ENCODE assay signal across 7 cellular contexts in the genomic region with DNA sequence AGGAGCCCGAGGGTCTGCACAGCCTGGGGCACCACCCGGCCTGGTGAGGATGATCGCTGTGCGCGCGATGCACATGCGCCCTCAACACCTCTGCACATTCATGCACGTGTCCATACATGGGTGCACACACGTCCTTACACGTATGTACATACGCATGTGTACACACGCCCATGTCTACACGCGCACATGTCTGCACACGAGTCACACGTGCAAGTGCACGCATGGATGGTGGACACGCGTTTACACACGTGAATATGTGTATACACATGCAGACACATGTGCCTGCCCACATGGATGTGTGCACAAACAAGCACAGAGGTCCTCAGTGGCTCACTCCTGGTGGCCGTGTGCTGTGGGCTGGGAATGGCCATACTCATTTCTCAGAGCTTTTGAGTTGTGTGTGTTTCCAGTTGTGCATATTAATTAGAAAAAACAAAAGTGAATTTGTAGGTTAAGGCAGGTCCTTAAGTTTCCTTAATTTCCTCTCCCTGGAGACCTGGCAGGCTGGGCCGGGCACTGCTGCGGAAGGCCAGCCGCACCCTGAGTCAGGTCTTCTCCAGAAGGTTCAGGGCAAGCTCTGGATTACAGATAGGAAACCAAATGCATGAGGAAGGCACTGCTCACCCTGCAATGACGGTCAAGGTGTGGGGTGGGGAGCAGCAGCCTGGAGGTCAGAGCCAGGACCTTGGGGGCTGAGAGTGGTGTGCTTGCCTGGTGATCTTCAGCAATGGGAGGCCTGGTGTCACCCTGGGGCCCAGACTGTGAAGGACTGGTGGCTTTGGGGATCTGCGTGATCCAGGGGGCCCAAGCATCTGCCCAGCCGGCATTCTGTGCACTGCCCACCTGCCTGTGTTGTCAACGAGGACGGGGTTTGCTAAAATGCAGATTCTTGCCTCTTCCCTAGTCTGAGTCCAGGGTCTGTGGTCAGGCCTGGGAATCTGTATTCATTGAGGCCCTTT. TPM values are rescaled to one million over a fixed set of nuclear protein-coding genes. Genes with fewer than 3 reads are reported as not detected.
A peak's percentile ranks its signal among the peaks of the same experiment; 100 is the strongest.
DNase-seq lines count a peak whose midpoint lies in the region; ATAC-seq, FAIRE-seq and TF ChIP-seq lines count a peak whose summit lies in the region.

No MANE protein-coding gene starts in this region.

- no peak overlapping the region for H3K27ac ChIP-seq in HepG2 (ENCODE audit: extremely low read length, insufficient read depth, low read length)

- H4K20me1 ChIP-seq in HepG2 (ENCODE audit: insufficient read depth, low read length), result no peaks in the 10 kb centered on the region

- in situ Hi-C loops in HepG2 (cut with HindIII; ENCODE audit: extremely low pct_ligation_motif_present, low pct_unique_long_range_greater_than_20kb), result loop anchor here (5.0 to 10.0 kb wide), 2 partner anchors 159 to 277 kb away; partner anchors contain the start of gene RXRA

- H3K4me2 ChIP-seq in HepG2 (ENCODE audit: low read depth, low read length), result no peak overlapping the region

- H3K27me3 ChIP-seq in HepG2 (ENCODE audit: control insufficient read depth in 1 of 2, insufficient read depth in 2 of 2, low read length in 2 of 2), result no peaks in the 10 kb centered on the region

- POLR2A ChIA-PET in HepG2 (lab: Yijun Ruan, JAX), result interaction anchor here (0.9 to 1.7 kb wide), 3 partner anchors 30 to 1135 kb away, joined by 3 to 8 read pairs (median 6); partner anchors contain the start of genes GTF3C5 and WDR5

- no peaks in the 10 kb centered on the region for H3K36me3 Mint-ChIP-seq in activated T-helper 17 cell treated with anti-CD3 and anti-CD28 coated beads, Interleukin-2, amount 50 U/mL, for 72 hours (ENCODE audit: low read depth)

- ATAC-seq in HepG2, result no peak
- ATAC-seq in activated T-helper 17 cell treated with anti-CD3 and anti-CD28 coated beads, Interleukin-2, amount 50 U/mL, for 72 hours (replicated peaks), result no peak
- no peak for ATAC-seq in GM18858 (IDR thresholded peaks at IDR 0.05; ENCODE audit: unreplicated experiment)

- intact Hi-C loops in HepG2 (cut with micrococcal nuclease; ENCODE audit: unreplicated experiment), result loop anchor here (5.0 kb wide), 1 partner anchor 1073 kb away; no protein-coding TSS in a partner anchor

- no peak overlapping the region for H3K27ac Mint-ChIP-seq in activated T-helper 17 cell treated with anti-CD3 and anti-CD28 coated beads, Interleukin-2, amount 50 U/mL, for 72 hours

- H3K36me3 ChIP-seq in HepG2 (replicated peaks in 1 of 2; ENCODE audit: control insufficient read depth in 1 of 2, insufficient read depth in 2 of 2, low read length in 2 of 2), result no peaks in the 10 kb centered on the region; a peak in 1 of 5 replicates

- H2AFZ ChIP-seq in HepG2 (ENCODE audit: low read length), result no peak overlapping the region

- no peak for TF ChIP-seq RAD21 in HepG2 (CRISPR knock-in tag; IDR thresholded peaks at IDR 0.05)

- H3K9me3 Mint-ChIP-seq in activated T-helper 17 cell treated with anti-CD3 and anti-CD28 coated beads, Interleukin-2, amount 50 U/mL, for 72 hours, result no peaks in the 10 kb centered on the region

- peak; percentile 28 for FAIRE-seq in HepG2 (lab: Jason Lieb, UNC)

- H3K9me3 ChIP-seq in HepG2 (ENCODE audit: low read length), result no peaks in the 10 kb centered on the region

- CTCF ChIA-PET in HepG2 (lab: Yijun Ruan, JAX; ENCODE audit: low intra/inter-chr PET ratio, low total read pairs), result no interaction called here

- H3K9ac ChIP-seq in HepG2 (ENCODE audit: insufficient read depth, low read depth, low read length), result no peak overlapping the region

- no peak overlapping the region; a peak in 1 of 6 replicates for H3K4me3 ChIP-seq in HepG2 (replicated peaks in 1 of 3; ENCODE audit: insufficient read depth in 1 of 3, low read depth in 2 of 3, low read length in 3 of 3)

- no peaks in the 10 kb centered on the region for H3K79me2 ChIP-seq in HepG2 (ENCODE audit: insufficient read depth, low read length)

- no peaks in the 10 kb centered on the region; the same call in 1 of the 2 replicates for H3K4me1 ChIP-seq in HepG2 (ENCODE audit: insufficient read depth, low read length)

- 85% methylated on average over 19 of the region's 29 CpGs for WGBS in HepG2 (ENCODE audit: low lambda C conversion rate)

- no peaks in the 10 kb centered on the region for H3K27me3 Mint-ChIP-seq in activated T-helper 17 cell treated with anti-CD3 and anti-CD28 coated beads, Interleukin-2, amount 50 U/mL, for 72 hours

- peaks cover 11% of the 10 kb centered on the region for H3K4me1 Mint-ChIP-seq in activated T-helper 17 cell treated with anti-CD3 and anti-CD28 coated beads, Interleukin-2, amount 50 U/mL, for 72 hours

- peak; percentile 69 for DNase-seq in RKO (ENCODE audit: low spot score)
- DNase-seq in activated T-helper 9 cell treated with anti-CD3 and anti-CD28 coated beads, Interleukin-2, amount 50 U/mL, for 16 hours (ENCODE audit: low read depth), result peak; percentile 21
- no peak for DNase-seq in HepG2 (ENCODE audit: low spot score)
- DNase-seq in superior temporal gyrus (ENCODE audit: extremely low spot score), result peak; percentile 33
- DNase-seq in DMS53 treated with DMSO at 0.1 percent for 48 hours (lab: John Stamatoyannopoulos, UW; ENCODE audit: unreplicated experiment), result no peak

- BruUV-seq in HepG2 (replicated peaks; lab: Mats Ljungman, UMichigan), result no TSS peak

- TF ChIP-seq EP300 in HepG2 (IDR thresholded peaks at IDR 0.05; ENCODE audit: low read depth in 2 of 2, low read length in 2 of 2) (no peak), HepG2 (CRISPR knock-in tag; IDR thresholded peaks at IDR 0.05; ENCODE audit: borderline replicate concordance) (no peak; the same call in 1 of the 2 replicates)

- TF ChIP-seq CTCF in HepG2 (CRISPR knock-in tag; IDR thresholded peaks at IDR 0.05), result no peak

- no peak for TF ChIP-seq POLR2A in HepG2 (IDR thresholded peaks at IDR 0.05; ENCODE audit: insufficient read depth in 1 of 2, low read depth in 2 of 2, low read length in 2 of 2)

- H3K4me3 Mint-ChIP-seq in activated T-helper 17 cell treated with anti-CD3 and anti-CD28 coated beads, Interleukin-2, amount 50 U/mL, for 72 hours, result no peak overlapping the region

TF ChIP-seq in HepG2, 621 proteins besides CTCF, POLR2A, EP300 and RAD21 (continues in another document):
- TF ChIP-seq ZNF724P (CRISPR knock-in tag; IDR thresholded peaks at IDR 0.05; ENCODE audit: borderline replicate concordance) (peak; percentile 58; the same call in 1 of the 2 replicates), THYN1 (CRISPR knock-in tag; IDR thresholded peaks at IDR 0.05; ENCODE audit: borderline replicate concordance, low read depth) (no peak), HNRNPUL1 (IDR thresholded peaks at IDR 0.05; ENCODE audit: low read depth, low read length) (no peak)

RNA-seq across cellular contexts. Expression of gene RNU6ATAC, which starts 1.3 kb away (rescaled TPM):
- 894 TPM in 1 of 2 replicates, not detected in the other for total RNA-seq in HepG2 (2016; rRNA removed; fragmentation: Illumina TruSeq; extraction: Trizol)
- 12,614 and 12,724 TPM in 2 replicates for total RNA-seq in HepG2 (2016; cell fraction: cytosol; rRNA removed; fragmentation: Illumina TruSeq; extraction: Trizol; ENCODE audit: low read depth)
- 82.4 and 810 TPM in 2 replicates for total RNA-seq in HepG2 (2016; cell fraction: insoluble cytoplasmic fraction; rRNA removed; fragmentation: Illumina TruSeq; extraction: Trizol)
- total RNA-seq in HepG2 (2016; cell fraction: membrane; rRNA removed; fragmentation: Illumina TruSeq; extraction: Trizol), result 600 and 628 TPM in 2 replicates
- total RNA-seq in HepG2 (2016; cell fraction: nucleus; rRNA removed; fragmentation: Illumina TruSeq; extraction: Trizol), result 1,443 and 1,712 TPM in 2 replicates
- polyA plus RNA-seq in HepG2 (2011; rRNA removed), result not detected in 2 replicates
- polyA plus RNA-seq in HepG2 (2011; cell fraction: cytosol; rRNA removed), result not detected in 2 replicates
- polyA plus RNA-seq in HepG2 (2011; cell fraction: nucleus; rRNA removed), result not detected in 2 replicates
- not detected in 2 replicates for polyA plus RNA-seq in HepG2 (2012)
- 76.0 TPM in 1 of 2 replicates, not detected in the other for polyA plus RNA-seq in HepG2 (2016; cell fraction: cytosol; fragmentation: Illumina TruSeq; extraction: Trizol; ENCODE audit: low read depth)
- polyA plus RNA-seq in HepG2 (2016; cell fraction: insoluble cytoplasmic fraction; fragmentation: Illumina TruSeq; extraction: Trizol; ENCODE audit: low read depth), result not detected in 2 replicates
- polyA plus RNA-seq in HepG2 (2016; cell fraction: membrane; fragmentation: Illumina TruSeq; extraction: Trizol; ENCODE audit: low read depth), result not detected in 2 replicates
- polyA plus RNA-seq in HepG2 (2016; cell fraction: nucleus; fragmentation: Illumina TruSeq; extraction: Trizol; ENCODE audit: insufficient read depth, low read depth), result not detected in 2 replicates
- polyA minus RNA-seq in HepG2 (2011; rRNA and poly(A)+ RNA removed; ENCODE audit: low replicate concordance), result under 0.01 TPM in 2 replicates
- polyA minus RNA-seq in HepG2 (2011; cell fraction: cytosol; rRNA and poly(A)+ RNA removed), result 1,413 and 1,463 TPM in 2 replicates
- polyA minus RNA-seq in HepG2 (2011; cell fraction: nucleus; rRNA and poly(A)+ RNA removed), result under 0.01 TPM in 1 of 2 replicates, not detected in the other
- total RNA-seq in activated T-helper 17 cell treated with anti-CD3 and anti-CD28 coated beads, Interleukin-2, amount 50 U/mL, for 72 hours, result 10 to 100 TPM; 58.0 to 86.0 TPM

RNA-seq across cellular contexts. Expression of gene WDR5, which starts 29.8 kb away (rescaled TPM):
- 31.6 and 34.3 TPM in 2 replicates for total RNA-seq in HepG2 (2016; rRNA removed; fragmentation: Illumina TruSeq; extraction: Trizol)
- total RNA-seq in HepG2 (2016; cell fraction: cytosol; rRNA removed; fragmentation: Illumina TruSeq; extraction: Trizol; ENCODE audit: low read depth), result 25.8 and 28.6 TPM in 2 replicates
- total RNA-seq in HepG2 (2016; cell fraction: insoluble cytoplasmic fraction; rRNA removed; fragmentation: Illumina TruSeq; extraction: Trizol), result 24.3 and 33.8 TPM in 2 replicates
- total RNA-seq in HepG2 (2016; cell fraction: membrane; rRNA removed; fragmentation: Illumina TruSeq; extraction: Trizol), result 46.4 and 51.5 TPM in 2 replicates
- 25.3 and 27.9 TPM in 2 replicates for total RNA-seq in HepG2 (2016; cell fraction: nucleus; rRNA removed; fragmentation: Illumina TruSeq; extraction: Trizol)
- polyA plus RNA-seq in HepG2 (2011; rRNA removed), result 34.3 and 39.8 TPM in 2 replicates
- polyA plus RNA-seq in HepG2 (2011; cell fraction: cytosol; rRNA removed), result 37.7 and 41.2 TPM in 2 replicates
- 91.6 and 97.0 TPM in 2 replicates for polyA plus RNA-seq in HepG2 (2011; cell fraction: nucleus; rRNA removed)
- polyA plus RNA-seq in HepG2 (2012), result 39.5 and 43.5 TPM in 2 replicates
- 48.0 and 58.0 TPM in 2 replicates for polyA plus RNA-seq in HepG2 (2016; cell fraction: cytosol; fragmentation: Illumina TruSeq; extraction: Trizol; ENCODE audit: low read depth)
- polyA plus RNA-seq in HepG2 (2016; cell fraction: insoluble cytoplasmic fraction; fragmentation: Illumina TruSeq; extraction: Trizol; ENCODE audit: low read depth), result 39.5 and 47.9 TPM in 2 replicates
- polyA plus RNA-seq in HepG2 (2016; cell fraction: membrane; fragmentation: Illumina TruSeq; extraction: Trizol; ENCODE audit: low read depth), result 63.7 TPM in 2 replicates
- 58.1 and 61.1 TPM in 2 replicates for polyA plus RNA-seq in HepG2 (2016; cell fraction: nucleus; fragmentation: Illumina TruSeq; extraction: Trizol; ENCODE audit: insufficient read depth, low read depth)
- 23.7 and 57.9 TPM in 2 replicates for polyA minus RNA-seq in HepG2 (2011; rRNA and poly(A)+ RNA removed; ENCODE audit: low replicate concordance)
- 18.7 and 21.8 TPM in 2 replicates for polyA minus RNA-seq in HepG2 (2011; cell fraction: cytosol; rRNA and poly(A)+ RNA removed)
- 35.8 and 44.5 TPM in 2 replicates for polyA minus RNA-seq in HepG2 (2011; cell fraction: nucleus; rRNA and poly(A)+ RNA removed)
- total RNA-seq in activated T-helper 17 cell treated with anti-CD3 and anti-CD28 coated beads, Interleukin-2, amount 50 U/mL, for 72 hours, result 10 to 100 TPM; 26.7 to 48.1 TPM

Comparison
In these comparisons a context has a peak if more than half of its experiments do, and no peak if none do; other contexts are left out.
1. DNase-seq: peak in RKO (single experiment), activated T-helper 9 cell treated with anti-CD3 and anti-CD28 coated beads, Interleukin-2, amount 50 U/mL, for 16 hours (single experiment) and superior temporal gyrus (single experiment); none in HepG2 (single experiment) and DMS53 treated with DMSO at 0.1 percent for 48 hours (single experiment).